In the genomic region with DNA sequence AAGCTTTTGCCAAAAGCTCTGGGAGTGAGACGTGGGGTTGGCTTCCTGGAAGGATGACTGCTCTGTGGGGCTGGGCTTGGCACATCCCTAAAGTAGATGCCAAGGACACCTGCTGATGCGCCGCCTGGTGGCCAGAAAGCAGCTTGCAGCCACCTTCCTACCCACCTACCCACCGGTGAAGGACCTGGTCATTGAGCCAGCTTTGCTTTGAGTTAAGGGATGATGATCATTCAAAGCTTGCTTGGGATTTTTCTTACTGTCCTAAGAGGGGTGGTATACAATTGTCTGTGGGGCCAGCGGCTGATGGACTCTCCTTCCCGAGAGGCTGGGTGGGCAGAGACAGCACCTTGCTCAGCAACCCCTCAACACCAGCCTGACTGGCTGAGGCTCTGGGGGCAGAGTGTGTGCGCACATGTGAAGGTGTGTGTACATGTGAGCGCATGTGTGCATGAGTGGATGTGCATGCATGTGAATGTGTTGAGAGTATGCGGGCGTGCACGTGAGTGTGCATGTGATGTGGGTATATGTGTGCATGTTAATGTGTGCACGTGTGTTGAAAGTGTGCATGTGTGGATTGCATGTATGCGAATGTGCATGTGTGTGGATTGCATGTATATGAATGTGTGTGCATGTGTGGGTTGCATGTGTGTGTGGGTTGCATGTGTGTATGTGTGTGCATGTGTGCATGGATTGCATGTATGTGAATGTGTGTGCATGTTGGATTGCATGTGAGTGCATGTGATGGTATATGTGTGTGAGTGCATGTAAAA, we compare ENCODE assay signal across 8 cellular contexts. TPM values are rescaled to one million over a fixed set of nuclear protein-coding genes. Genes with fewer than 3 reads are reported as not detected.
DNase-seq lines count a peak whose midpoint lies in the region; ATAC-seq, FAIRE-seq and TF ChIP-seq lines count a peak whose summit lies in the region.

No MANE protein-coding gene starts in this region.

- H3K4me1 ChIP-seq in body of pancreas (peaks cover 3% of the 10 kb centered on the region), kidney (ENCODE audit: control insufficient read depth in 1 of 2, insufficient read depth in 1 of 2, low read depth in 1 of 2, low read length in 2 of 2) (peaks cover 0 to 5% of the 10 kb centered on the region in 2 donors)

- ATAC-seq in body of pancreas (peak; percentile 59), GM18511 (IDR thresholded peaks at IDR 0.05; ENCODE audit: unreplicated experiment) (no peak), HG03097 (IDR thresholded peaks at IDR 0.05; ENCODE audit: low FRiP score, unreplicated experiment) (no peak)

- WGBS in body of pancreas, 2 donors = 44 to 58% methylated on average over 12 to 13 of the region's 13 CpGs

- FAIRE-seq in kidney (lab: Jason Lieb, UNC) = no peak

- H3K9me3 ChIP-seq in body of pancreas (no peaks in the 10 kb centered on the region), kidney (ENCODE audit: control insufficient read depth in 1 of 2, low read length in 2 of 2) (no peaks in the 10 kb centered on the region)

- no peaks in the 10 kb centered on the region for H3K36me3 ChIP-seq in body of pancreas (replicated peaks in 1 of 2; ENCODE audit: insufficient read depth in 1 of 2, low read depth in 2 of 2)
- H3K36me3 ChIP-seq in kidney (ENCODE audit: control insufficient read depth in 1 of 2, insufficient read depth in 2 of 2, low read length in 2 of 2) = no peaks in the 10 kb centered on the region

- no peak overlapping the region for H3K4me3 ChIP-seq in body of pancreas
- H3K4me3 ChIP-seq in kidney (ENCODE audit: low read length in 2 of 2) = no peak overlapping the region

- intact Hi-C loops in body of pancreas (cut with DNase I) (no loop called here), kidney (cut with DNase I) (no loop called here)

- no peak overlapping the region for H3K9ac ChIP-seq in kidney (ENCODE audit: low read length in 2 of 2)

- no peaks in the 10 kb centered on the region for H3K27me3 ChIP-seq in body of pancreas

- no peak for TF ChIP-seq POLR2A in body of pancreas (IDR thresholded peaks at IDR 0.05)

- peak; percentile 98 for TF ChIP-seq CTCF in LNCAP (IDR thresholded peaks at IDR 0.05)
- peak; percentile 72 to 85 (median 82) for TF ChIP-seq CTCF in body of pancreas (IDR thresholded peaks at IDR 0.05)
- peak; percentile 84 for TF ChIP-seq CTCF in kidney (IDR thresholded peaks at IDR 0.05; ENCODE audit: borderline replicate concordance, extremely low read depth, insufficient read depth)

- H3K27ac ChIP-seq in body of pancreas (no peak overlapping the region), kidney (ENCODE audit: low read depth in 2 of 2, low read length in 2 of 2) (no peak overlapping the region)

- DNase-seq in DMS53 (lab: John Stamatoyannopoulos, UW) (peak; percentile 70), UCSD-AML1 (lab: John Stamatoyannopoulos, UW; ENCODE audit: unreplicated experiment) (peak; percentile 68), body of pancreas (peak; percentile 78 to 86 (median 80)), kidney (no peak)
- DNase-seq in stimulated activated CD4-positive, alpha-beta T cell treated with anti-CD3 and anti-CD28 coated beads, TNF-alpha, amount 100 ng/mL, for 1 hour (ENCODE audit: low read depth in 3 of 3, low spot score in 1 of 3) = peak; percentile 36 to 61 (median 40)

RNA-seq across cellular contexts. Expression of gene C1QTNF1, which starts 18.6 kb away (rescaled TPM):
- total RNA-seq in body of pancreas (10 to 100 TPM in 1 of 2 donors, 1 to 10 TPM in 1; 8.3 to 50.1 TPM), kidney (65.2 TPM)
- polyA plus RNA-seq in kidney (ENCODE audit: insufficient read depth, low read depth, low replicate concordance) = 18.0 TPM

RNA-seq across cellular contexts. Expression of gene ENGASE, which starts 32.0 kb away (rescaled TPM):
- 10 to 100 TPM; 24.9 to 50.8 TPM for total RNA-seq in body of pancreas
- total RNA-seq in kidney = 49.3 TPM
- polyA plus RNA-seq in kidney (ENCODE audit: insufficient read depth, low read depth, low replicate concordance) = 14.3 TPM

RNA-seq across cellular contexts. Expression of gene CANT1, which starts 33.0 kb away (rescaled TPM):
- 10 to 100 TPM; 12.5 to 17.5 TPM for total RNA-seq in body of pancreas
- total RNA-seq in kidney = 56.6 TPM
- polyA plus RNA-seq in kidney (ENCODE audit: insufficient read depth, low read depth, low replicate concordance) = 23.0 TPM
